ENCODE assay signal across 18 cellular contexts in the genomic region with DNA sequence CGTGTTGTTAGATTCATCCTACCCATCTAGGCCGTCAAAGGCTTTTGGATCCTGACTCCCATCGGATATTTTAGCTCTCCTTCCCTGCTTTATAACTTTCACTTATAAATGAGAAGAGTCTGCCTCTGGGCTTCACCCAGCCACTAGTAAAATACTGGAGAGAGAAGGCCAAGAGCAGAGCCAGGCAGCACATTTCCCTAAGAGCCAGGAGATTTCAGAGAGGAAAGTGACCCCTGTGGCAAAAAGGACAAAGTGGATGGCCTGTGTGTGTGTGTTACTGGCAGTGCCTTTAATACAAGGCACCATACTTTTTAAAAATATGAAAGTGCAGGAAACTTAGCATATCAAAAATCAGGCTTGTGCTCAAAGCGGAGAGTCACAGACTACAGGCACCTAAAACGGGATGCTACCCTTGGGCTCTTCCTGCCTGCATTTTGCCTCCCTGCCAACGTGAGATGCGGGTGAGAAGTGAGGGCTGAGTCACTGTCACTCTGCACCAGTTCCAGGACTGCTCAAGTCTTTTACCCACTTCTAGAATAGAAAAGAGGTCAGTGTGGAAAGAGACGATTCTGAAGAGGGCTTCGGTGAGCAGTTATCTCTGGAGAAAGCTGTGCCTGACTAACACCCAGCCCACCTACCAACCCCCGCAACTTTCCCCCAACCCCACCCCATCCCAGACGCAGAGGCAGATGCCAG. TPM values are rescaled to one million over a fixed set of nuclear protein-coding genes. Genes with fewer than 3 reads are reported as not detected.
DNase-seq lines count a peak whose midpoint lies in the region; ATAC-seq and TF ChIP-seq lines count a peak whose summit lies in the region.
"Had no signal": no experiment of that assay in that cellular context is flagged by ENCODE, and none has a peak within 500 bp of the region (broad histone marks: within the 10 kb centered on the region; RNA-seq: fewer than 3 reads in every experiment).

No MANE protein-coding gene starts in this region.

- H3K9me3 ChIP-seq in H9 (ENCODE audit: control insufficient read depth, low read depth, low read length), result no peaks in the 10 kb centered on the region

- H3K27ac ChIP-seq in H9 (ENCODE audit: insufficient read length, low read depth, low read length) (no peak overlapping the region), dorsolateral prefrontal cortex (peak overlapping the region in 1 of 59 donors; percentile 45)

- no peak overlapping the region for H2BK120ac ChIP-seq in H9 (ENCODE audit: low read depth, low read length, poor library complexity, severe bottlenecking)

- H2AK5ac ChIP-seq in H9 (ENCODE audit: insufficient read length, low read length), result no peak overlapping the region

- no peak overlapping the region for H2AFZ ChIP-seq in H9 (ENCODE audit: low read length)
- H2AFZ ChIP-seq: GM23338 had no signal

- H3K4me1 Mint-ChIP-seq in H9 (peaks cover 2 to 7% of the 10 kb centered on the region in 2 experiments; a peak in 2 of 4 replicates), natural killer cell (peaks cover 46 to 49% of the 10 kb centered on the region in 2 donors), endothelial cell (ENCODE audit: unreplicated experiment) (peaks cover 4% of the 10 kb centered on the region)

- H3K23ac ChIP-seq in H9 (ENCODE audit: insufficient read length, low read depth, low read length), result no peak overlapping the region

- H2BK12ac ChIP-seq in H9 (ENCODE audit: insufficient read length, low read depth, low read length), result no peak overlapping the region

- intact Hi-C loops in dorsolateral prefrontal cortex (cut with DNase I) (no loop called here), natural killer cell (cut with micrococcal nuclease) (no loop called here)

- no peak overlapping the region for H3K4me3 ChIP-seq in dorsolateral prefrontal cortex
- H3K4me3 ChIP-seq: GM23338, lung had no signal

- H3K4me3 Mint-ChIP-seq in H9 (no peak overlapping the region), natural killer cell (peak overlapping the region; percentile 56), endothelial cell (ENCODE audit: unreplicated experiment) (no peak overlapping the region)
- H3K4me3 Mint-ChIP-seq: GM23338; naive thymus-derived CD8-positive, alpha-beta T cell had no signal

- no peak overlapping the region for H2BK5ac ChIP-seq in H9 (ENCODE audit: insufficient read length, low read length)

- H3K4me2 ChIP-seq in H9 (ENCODE audit: insufficient read depth, insufficient read length, low read length), result no peak overlapping the region
- H3K4me2 ChIP-seq: GM23338 had no signal

- WGBS in H9 (ENCODE audit: extremely low coverage, insufficient read length, low lambda C conversion rate), result no CpG with 5 or more reads among the region's 11 CpGs

- H3K79me1 ChIP-seq in H9 (ENCODE audit: insufficient read depth, low read depth, low read length, poor library complexity, severe bottlenecking), result no peaks in the 10 kb centered on the region

- H2BK15ac ChIP-seq in H9 (ENCODE audit: low read depth, low read length), result no peak overlapping the region

- no peaks in the 10 kb centered on the region for H3K23me2 ChIP-seq in H9 (ENCODE audit: insufficient read length, low read depth, low read length, poor library complexity, severe bottlenecking)

- DNase-seq in A172 (ENCODE audit: low spot score) (peak; percentile 36), H9 (no peak), dorsolateral prefrontal cortex (peak in 7 of 10 donors; percentile 27 to 66 (median 49)), natural killer cell (no peak), endothelial cell (ENCODE audit: low spot score) (no peak)
- DNase-seq: activated effector memory CD4-positive, alpha-beta T cell treated with anti-CD3 and anti-CD28 coated beads, Interleukin-2, amount 50 U/mL, for 16 hours; CD8-positive, alpha-beta memory T cell; naive thymus-derived CD8-positive, alpha-beta T cell; NCI-H1930; NCI-H69; retina; substantia nigra had no signal

- H4K8ac ChIP-seq in H9 (replicated peaks; ENCODE audit: insufficient read length, low read depth, low read length), result no peak overlapping the region

- H3K4ac ChIP-seq in H9 (ENCODE audit: low read depth, low read length), result no peak overlapping the region

- H3T11ph ChIP-seq in H9 (ENCODE audit: low read length), result no peak overlapping the region

- TF ChIP-seq CTCF in H9 (conservative IDR thresholded peaks at IDR 0.05), result no peak
- no peak for TF ChIP-seq CTCF in dorsolateral prefrontal cortex (IDR thresholded peaks at IDR 0.05 in 54 of 56, conservative IDR thresholded peaks at IDR 0.05 in 2 of 56; ENCODE audit: low read depth in 1 of 56, partially characterized antibody in 56 of 56)
- no peak for TF ChIP-seq CTCF in natural killer cell (IDR thresholded peaks at IDR 0.05)
- TF ChIP-seq CTCF in endothelial cell (IDR thresholded peaks at IDR 0.05; ENCODE audit: unreplicated experiment), result no peak

- no peak overlapping the region for H3K56ac ChIP-seq in H9 (ENCODE audit: insufficient read length, low read depth, low read length)

- H3K27me3 ChIP-seq in H9 (ENCODE audit: insufficient read depth, low read length) (no peaks in the 10 kb centered on the region), dorsolateral prefrontal cortex (no peaks in the 10 kb centered on the region)

- no peaks in the 10 kb centered on the region for H3K79me2 ChIP-seq in H9 (ENCODE audit: insufficient read depth, low read length)

- peak overlapping the region in 2 of 3 experiments; percentile 18 to 44; a peak in 2 of 7 replicates for H3K27ac Mint-ChIP-seq in H9
- peak overlapping the region; percentile 73 to 86 for H3K27ac Mint-ChIP-seq in natural killer cell
- no peak overlapping the region for H3K27ac Mint-ChIP-seq in endothelial cell (ENCODE audit: unreplicated experiment)
- H3K27ac Mint-ChIP-seq: GM23338 had no signal

- ATAC-seq in natural killer cell, result peak; percentile 66 to 72 (median 70)
- ATAC-seq in HG02981 (IDR thresholded peaks at IDR 0.05; ENCODE audit: unreplicated experiment), result no peak
- ATAC-seq in HG02973 (IDR thresholded peaks at IDR 0.05; ENCODE audit: unreplicated experiment), result no peak
- ATAC-seq in GM21825 (IDR thresholded peaks at IDR 0.05; ENCODE audit: unreplicated experiment), result no peak
- ATAC-seq: GM23338; naive thymus-derived CD8-positive, alpha-beta T cell; Panc1 had no signal

- H3K18ac ChIP-seq in H9 (ENCODE audit: insufficient read length, low read depth, low read length), result no peak overlapping the region

- H3K4me1 ChIP-seq in H9 (ENCODE audit: insufficient read depth, low read length), result no peaks in the 10 kb centered on the region

- no peaks in the 10 kb centered on the region for H3K27me3 Mint-ChIP-seq in H9 (ENCODE audit: low read depth)
- no peaks in the 10 kb centered on the region for H3K27me3 Mint-ChIP-seq in natural killer cell (ENCODE audit: low read depth in 2 of 2)
- H3K27me3 Mint-ChIP-seq in endothelial cell (ENCODE audit: unreplicated experiment), result no peaks in the 10 kb centered on the region

- H4K91ac ChIP-seq in H9 (ENCODE audit: insufficient read length, low read depth, low read length), result no peak overlapping the region

- H3K9me3 Mint-ChIP-seq in H9 (no peaks in the 10 kb centered on the region), natural killer cell (no peaks in the 10 kb centered on the region), endothelial cell (ENCODE audit: unreplicated experiment) (no peaks in the 10 kb centered on the region)
- H3K9me3 Mint-ChIP-seq: CD8-positive, alpha-beta memory T cell; GM23338; naive thymus-derived CD8-positive, alpha-beta T cell had no signal

- no peaks in the 10 kb centered on the region for H4K20me1 ChIP-seq in H9 (ENCODE audit: control insufficient read depth, insufficient read depth, insufficient read length)

- H3K36me3 Mint-ChIP-seq in H9 (ENCODE audit: insufficient read depth in 1 of 3, low read depth in 3 of 3) (peaks cover 8 to 30% (median 28%) of the 10 kb centered on the region in 3 experiments; a peak in 5 of 7 replicates), natural killer cell (peaks cover 16% of the 10 kb centered on the region), endothelial cell (ENCODE audit: low read depth, unreplicated experiment) (peaks cover 7% of the 10 kb centered on the region)

- H3K9ac ChIP-seq in H9 (ENCODE audit: extremely low read depth, insufficient read length, low read length), result no peak overlapping the region

- H3K14ac ChIP-seq in H9 (ENCODE audit: insufficient read depth, low read length), result no peak overlapping the region

- no peak overlapping the region for H4K5ac ChIP-seq in H9 (ENCODE audit: insufficient read length, low read depth, low read length)

- no peak overlapping the region for H2BK20ac ChIP-seq in H9 (ENCODE audit: low read depth, low read length, poor library complexity, severe bottlenecking)

RNA-seq across cellular contexts. Expression of a gene that starts 15.9 kb away (rescaled TPM):
- 4.6 and 7.3 TPM in 2 replicates for total RNA-seq in A172 (2014; rRNA removed; shearing (Covaris generic))
- total RNA-seq in H9 (2021) (7.6 and 8.4 TPM in 2 replicates), dorsolateral prefrontal cortex (10 to 100 TPM in 116 of 120 experiments, 1 to 10 TPM in 4; 8.2 to 67.2 (median 16.6) TPM), natural killer cell (10 to 100 TPM; 94.6 to 98.0 (median 97.0) TPM), endothelial cell (ENCODE audit: unreplicated experiment) (9.6 TPM)

RNA-seq across cellular contexts. Expression of a gene that starts 46.0 kb away (rescaled TPM):
- total RNA-seq in A172 (2014; rRNA removed; shearing (Covaris generic)), result 14.1 and 19.8 TPM in 2 replicates
- 20.2 and 21.7 TPM in 2 replicates for total RNA-seq in H9 (2021)
- 10 to 100 TPM; 21.9 to 46.8 (median 35.4) TPM for total RNA-seq in dorsolateral prefrontal cortex
- 10 to 100 TPM; 26.7 to 36.6 (median 34.9) TPM for total RNA-seq in natural killer cell
- 14.4 TPM for total RNA-seq in endothelial cell (ENCODE audit: unreplicated experiment)

Comparison
In these comparisons a context has a peak if more than half of its experiments do, and no peak if none do; other contexts are left out.
1. DNase-seq: peak in A172 (single experiment) and dorsolateral prefrontal cortex (7 of 10); none in H9 (single experiment), natural killer cell (single experiment) and endothelial cell (single experiment).
2. ATAC-seq: peak in natural killer cell (3 of 3); none in HG02981 (single experiment), HG02973 (single experiment) and GM21825 (single experiment).